ENCODE assay signal across 29 cellular contexts in genomic region chr2:2703792-2704191, GRCh38.
"Had no signal": no experiment of that assay in that cellular context is flagged by ENCODE, and none has a peak within 500 bp of the region (broad histone marks: within the 10 kb centered on the region; RNA-seq: fewer than 3 reads in every experiment).

No MANE protein-coding gene starts in this region.

- H3K36me3 Mint-ChIP-seq: activated naive CD4-positive, alpha-beta T cell treated with anti-CD3 and anti-CD28 coated beads, Interleukin-2, amount 50 U/mL, for 72 hours; natural killer cell treated with Interleukin-12 subunit alpha and Interleukin-12 subunit beta and Interleukin-15 and Interleukin-18, amount 100 ng/mL, for 72 hours; stimulated activated effector memory CD8-positive, alpha-beta T cell treated with anti-CD3 and anti-CD28 coated beads, Interleukin-12 subunit alpha, Interleukin-12 subunit beta, amount 100 ng/mL, for 72 hours had no signal

- H3K9me3 Mint-ChIP-seq: activated CD8-positive, alpha-beta T cell treated with anti-CD3 and anti-CD28 coated beads for 36 hours; activated naive CD4-positive, alpha-beta T cell treated with anti-CD3 and anti-CD28 coated beads, Interleukin-2, amount 50 U/mL, for 72 hours; activated T-cell treated with anti-CD3 and anti-CD28 coated beads, Interleukin-2, amount 50 U/mL, for 4 hours; natural killer cell treated with Interleukin-12 subunit alpha and Interleukin-12 subunit beta and Interleukin-15 and Interleukin-18, amount 100 ng/mL, for 72 hours; stimulated activated effector memory CD8-positive, alpha-beta T cell treated with anti-CD3 and anti-CD28 coated beads, Interleukin-12 subunit alpha, Interleukin-12 subunit beta, amount 100 ng/mL, for 72 hours had no signal

- H3K27me3 Mint-ChIP-seq: activated CD8-positive, alpha-beta T cell treated with anti-CD3 and anti-CD28 coated beads for 36 hours; natural killer cell treated with Interleukin-12 subunit alpha and Interleukin-12 subunit beta and Interleukin-15 and Interleukin-18, amount 100 ng/mL, for 72 hours had no signal

- H3K27ac Mint-ChIP-seq: activated CD8-positive, alpha-beta T cell treated with anti-CD3 and anti-CD28 coated beads for 36 hours; activated naive CD4-positive, alpha-beta T cell treated with anti-CD3 and anti-CD28 coated beads, Interleukin-2, amount 50 U/mL, for 72 hours; stimulated activated effector memory CD8-positive, alpha-beta T cell treated with anti-CD3 and anti-CD28 coated beads, Interleukin-12 subunit alpha, Interleukin-12 subunit beta, amount 100 ng/mL, for 72 hours had no signal

- H3K9me3 ChIP-seq: adrenal gland, body of pancreas, colonic mucosa, gastroesophageal sphincter, left ventricle myocardium inferior, ovary, prostate gland, sigmoid colon, stomach, tibial artery, upper lobe of right lung had no signal

- H3K36me3 ChIP-seq: adrenal gland, cardiac muscle cell, colonic mucosa, gastroesophageal sphincter, left ventricle myocardium inferior, ovary, prostate gland, sigmoid colon, stomach, tibial artery, upper lobe of right lung had no signal

- ATAC-seq: activated CD8-positive, alpha-beta T cell treated with anti-CD3 and anti-CD28 coated beads for 36 hours; activated naive CD4-positive, alpha-beta T cell treated with anti-CD3 and anti-CD28 coated beads, Interleukin-2, amount 50 U/mL, for 72 hours; activated T-cell treated with anti-CD3 and anti-CD28 coated beads, Interleukin-2, amount 50 U/mL, for 4 hours; body of pancreas; gastroesophageal sphincter; natural killer cell treated with Interleukin-12 subunit alpha and Interleukin-12 subunit beta and Interleukin-15 and Interleukin-18, amount 100 ng/mL, for 72 hours; stimulated activated effector memory CD8-positive, alpha-beta T cell treated with anti-CD3 and anti-CD28 coated beads, Interleukin-12 subunit alpha, Interleukin-12 subunit beta, amount 100 ng/mL, for 72 hours had no signal

- H3K27ac ChIP-seq: adrenal gland, body of pancreas, cardiac muscle cell, colonic mucosa, gastroesophageal sphincter, hepatocyte, left ventricle myocardium inferior, ovary, prostate gland, sigmoid colon, stomach, tibial artery, upper lobe of right lung had no signal

- H3K4me3 Mint-ChIP-seq: activated CD8-positive, alpha-beta T cell treated with anti-CD3 and anti-CD28 coated beads for 36 hours; activated T-cell treated with anti-CD3 and anti-CD28 coated beads, Interleukin-2, amount 50 U/mL, for 4 hours; natural killer cell treated with Interleukin-12 subunit alpha and Interleukin-12 subunit beta and Interleukin-15 and Interleukin-18, amount 100 ng/mL, for 72 hours; stimulated activated effector memory CD8-positive, alpha-beta T cell treated with anti-CD3 and anti-CD28 coated beads, Interleukin-12 subunit alpha, Interleukin-12 subunit beta, amount 100 ng/mL, for 72 hours had no signal

- H3K4me1 Mint-ChIP-seq: stimulated activated effector memory CD8-positive, alpha-beta T cell treated with anti-CD3 and anti-CD28 coated beads, Interleukin-12 subunit alpha, Interleukin-12 subunit beta, amount 100 ng/mL, for 72 hours had no signal

- DNase-seq: activated CD4-positive, alpha-beta T cell treated with anti-CD3 and anti-CD28 coated beads, Interleukin-2, amount 50 U/mL, for 1 hour; activated CD4-positive, CD25-positive, alpha-beta regulatory T cell treated with anti-CD3 and anti-CD28 coated beads, Interleukin-2, amount 50 U/mL, for 72 hours; activated CD8-positive, alpha-beta T cell treated with anti-CD3 and anti-CD28 coated beads for 36 hours; activated naive CD4-positive, alpha-beta T cell; activated T-cell treated with anti-CD3 and anti-CD28 coated beads, Interleukin-2, amount 50 U/mL, for 4 hours; adrenal gland; body of pancreas; cerebellar nuclear complex; colonic mucosa; effector memory CD4-positive, alpha-beta T cell; erythroblast; islet precursor cell; left ventricle myocardium inferior; mesendoderm; ovary; sigmoid colon; small intestine; stimulated activated CD4-positive, alpha-beta T cell treated with anti-CD3 and anti-CD28 coated beads, Interleukin-4, amount 100 ng/mL, for 24 hours; stomach; T-helper 2 cell; tibial artery; upper lobe of right lung had no signal
